1 cellular context compared by ENCODE assay signal in genomic region chr6:27146706-27147507, GRCh38.
TF ChIP-seq lines count a peak whose summit lies in the region.

No MANE protein-coding gene starts in this region.

TF ChIP-seq in GM12878, 131 proteins besides CTCF, POLR2A, EP300 and RAD21 (continued from another document and continues in another):
- TF ChIP-seq JUNB (IDR thresholded peaks at IDR 0.05) (no peak), TARDBP (IDR thresholded peaks at IDR 0.05; ENCODE audit: borderline replicate concordance) (no peak; the same call in 1 of the 2 replicates), SMC3 (IDR thresholded peaks at IDR 0.05; ENCODE audit: borderline replicate concordance, low read length) (no peak), CHD2 (IDR thresholded peaks at IDR 0.05; ENCODE audit: borderline replicate concordance, low read depth, low read length) (peak; percentile 85; the same call in 1 of the 2 replicates), IKZF1 (conservative IDR thresholded peaks at IDR 0.05) (peak; percentile 49), ZNF687 (IDR thresholded peaks at IDR 0.05) (peak; percentile 92), SUZ12 (IDR thresholded peaks at IDR 0.05; ENCODE audit: unreplicated experiment) (no peak), IRF4 (IDR thresholded peaks at IDR 0.05; ENCODE audit: low read depth, low read length) (no peak), USF2 (IDR thresholded peaks at IDR 0.05; ENCODE audit: borderline replicate concordance, low read depth, low read length) (no peak), TCF3 (IDR thresholded peaks at IDR 0.05; ENCODE audit: borderline replicate concordance, insufficient read depth, low read depth, low read length) (peak; percentile 96), RELB (IDR thresholded peaks at IDR 0.05; ENCODE audit: low read depth) (no peak), ZZZ3 (IDR thresholded peaks at IDR 0.05; ENCODE audit: control insufficient read depth, insufficient read length, low read depth) (no peak), FOS (IDR thresholded peaks at IDR 0.05; ENCODE audit: borderline replicate concordance, extremely low read depth, insufficient read length) (peak; percentile 96), RAD51 (IDR thresholded peaks at IDR 0.05) (no peak), ATF7 (IDR thresholded peaks at IDR 0.05; ENCODE audit: low read depth) (peak; percentile 100), KLF5 (IDR thresholded peaks at IDR 0.05; ENCODE audit: partially characterized antibody) (peak; percentile 28), WRNIP1 (IDR thresholded peaks at IDR 0.05; ENCODE audit: borderline replicate concordance, low read depth, low read length) (no peak), SIX5 (IDR thresholded peaks at IDR 0.05; ENCODE audit: low read depth, low read length, severe bottlenecking) (no peak), RB1 (IDR thresholded peaks at IDR 0.05; ENCODE audit: borderline replicate concordance) (peak; percentile 97), MAX (IDR thresholded peaks at IDR 0.05; ENCODE audit: low read depth, low read length) (no peak), ZNF384 (IDR thresholded peaks at IDR 0.05; ENCODE audit: borderline replicate concordance, low read depth, low read length) (no peak), TCF12 (IDR thresholded peaks at IDR 0.05; ENCODE audit: low read depth, low read length) (peak; percentile 79), KAT2A (conservative IDR thresholded peaks at IDR 0.05; ENCODE audit: control insufficient read depth, low read depth, low read length) (peak; percentile 61), ZBTB11 (CRISPR knock-in tag; IDR thresholded peaks at IDR 0.05) (peak; percentile 15; the same call in 1 of the 2 replicates), MEF2B (IDR thresholded peaks at IDR 0.05; ENCODE audit: partially characterized antibody, poor library complexity, severe bottlenecking) (no peak), NR2C2 (IDR thresholded peaks at IDR 0.05; ENCODE audit: borderline replicate concordance, control insufficient read depth, insufficient read length, low read depth) (no peak), BRCA1 (IDR thresholded peaks at IDR 0.05; ENCODE audit: low read depth, low read length) (peak; percentile 28; the same call in 1 of the 2 replicates), CBX5 (IDR thresholded peaks at IDR 0.05; ENCODE audit: low read depth) (no peak), NKRF (conservative IDR thresholded peaks at IDR 0.05) (peak; percentile 81), ZNF24 (IDR thresholded peaks at IDR 0.05) (peak; percentile 7; the same call in 1 of the 2 replicates), GATAD2B (conservative IDR thresholded peaks at IDR 0.05; ENCODE audit: low read depth) (peak; percentile 75), ZBTB4 (CRISPR knock-in tag; IDR thresholded peaks at IDR 0.05) (peak; percentile 22; the same call in 1 of the 2 replicates), BMI1 (IDR thresholded peaks at IDR 0.05; ENCODE audit: borderline replicate concordance) (no peak), ZNF622 (IDR thresholded peaks at IDR 0.05) (no peak), BHLHE40 (IDR thresholded peaks at IDR 0.05; ENCODE audit: borderline replicate concordance in 1 of 2, low read depth in 2 of 2, low read length in 1 of 2) (peak; percentile 13 to 34; a peak in 1 of 4 replicates), ZBTB33 (IDR thresholded peaks at IDR 0.05) (no peak), CEBPB (IDR thresholded peaks at IDR 0.05; ENCODE audit: borderline replicate concordance in 1 of 2, low read depth in 2 of 2, low read length in 2 of 2) (peak; percentile 39 to 86; a peak in 3 of 4 replicates), ELK1 (IDR thresholded peaks at IDR 0.05; ENCODE audit: low read depth, low read length) (0 out of 2 replicates have a peak, but pooled peaks have one; percentile 55), SMAD1 (IDR thresholded peaks at IDR 0.05; ENCODE audit: low read depth, partially characterized antibody) (peak; percentile 96), ESRRA (IDR thresholded peaks at IDR 0.05; ENCODE audit: low read length) (0 out of 2 replicates have a peak, but pooled peaks have one; percentile 17), ASH2L (IDR thresholded peaks at IDR 0.05; ENCODE audit: borderline replicate concordance, low read depth) (no peak), DPF2 (IDR thresholded peaks at IDR 0.05) (peak; percentile 49; the same call in 1 of the 2 replicates), CREB1 (IDR thresholded peaks at IDR 0.05; ENCODE audit: low read depth) (peak; percentile 88), EGR1 (IDR thresholded peaks at IDR 0.05; ENCODE audit: borderline replicate concordance in 1 of 2, low read depth in 2 of 2, low read length in 2 of 2) (peak; percentile 12 to 69; a peak in 2 of 3 replicates), NR2F1 (conservative IDR thresholded peaks at IDR 0.05) (no peak)
